Comparison of ENCODE assay signal across 11 cellular contexts in genomic region chr17:44581868-44582267, GRCh38. TPM values are rescaled to one million over a fixed set of nuclear protein-coding genes. Genes with fewer than 3 reads are reported as not detected.
A peak's percentile ranks its signal among the peaks of the same experiment; 100 is the strongest.
DNase-seq lines count a peak whose midpoint lies in the region; ATAC-seq, FAIRE-seq and TF ChIP-seq lines count a peak whose summit lies in the region.
"Had no signal": no experiment of that assay in that cellular context is flagged by ENCODE, and none has a peak within 500 bp of the region (broad histone marks: within the 10 kb centered on the region; RNA-seq: fewer than 3 reads in every experiment).

No MANE protein-coding gene starts in this region.

- no peaks in the 10 kb centered on the region for H3K36me3 ChIP-seq in SK-N-SH (replicated peaks in 1 of 2; ENCODE audit: control insufficient read depth in 1 of 2, insufficient read depth in 2 of 2, low read length in 1 of 2)
- H3K36me3 ChIP-seq in HepG2 (replicated peaks in 1 of 2; ENCODE audit: control insufficient read depth in 1 of 2, insufficient read depth in 2 of 2, low read length in 2 of 2), result no peaks in the 10 kb centered on the region
- no peaks in the 10 kb centered on the region for H3K36me3 ChIP-seq in hepatocyte (replicated peaks; ENCODE audit: insufficient read depth, low read depth)
- H3K36me3 ChIP-seq: upper lobe of left lung had no signal

- H3K27me3 ChIP-seq in SK-N-SH (ENCODE audit: insufficient read depth) (no peaks in the 10 kb centered on the region), HepG2 (ENCODE audit: control insufficient read depth in 1 of 2, insufficient read depth in 2 of 2, low read length in 2 of 2) (peaks cover 0 to 18% of the 10 kb centered on the region in 2 experiments; a peak in 2 of 5 replicates), hepatocyte (no peaks in the 10 kb centered on the region)

- peak; percentile 56 for ATAC-seq in HepG2

- 68% methylated on average over 11 of the region's 11 CpGs for WGBS in SK-N-SH (ENCODE audit: low lambda C conversion rate)
- WGBS in HepG2 (ENCODE audit: low lambda C conversion rate), result 53% methylated on average over 11 of the region's 11 CpGs
- 94% methylated on average over 11 of the region's 11 CpGs for WGBS in hepatocyte (ENCODE audit: low lambda C conversion rate, missing lambda C conversion rate)

- in situ Hi-C loops in HepG2 (cut with HindIII; ENCODE audit: extremely low pct_ligation_motif_present, low pct_unique_long_range_greater_than_20kb) (no loop called here), KBM-7 (cut with MboI; ENCODE audit: low pct_unique_long_range_greater_than_20kb, low sequenced_read_pairs) (no loop called here)

- no TSS peak for BruUV-seq in HepG2 (replicated peaks; lab: Mats Ljungman, UMichigan)

- H3K9me3 ChIP-seq in SK-N-SH, result no peaks in the 10 kb centered on the region
- no peaks in the 10 kb centered on the region for H3K9me3 ChIP-seq in HepG2 (ENCODE audit: low read length)
- H3K9me3 ChIP-seq in hepatocyte (ENCODE audit: low read depth), result no peaks in the 10 kb centered on the region
- H3K9me3 ChIP-seq: upper lobe of left lung had no signal

- H3F3A ChIP-seq in SK-N-SH (replicated peaks; ENCODE audit: insufficient read depth), result peaks cover under 1% of the 10 kb centered on the region

- intact Hi-C loops in HepG2 (cut with micrococcal nuclease; ENCODE audit: unreplicated experiment), result no loop called here

- TF ChIP-seq RAD21 in SK-N-SH (IDR thresholded peaks at IDR 0.05; ENCODE audit: low read length), result peak; percentile 68
- TF ChIP-seq RAD21 in HepG2 (CRISPR knock-in tag; IDR thresholded peaks at IDR 0.05), result no peak

- H3K27ac ChIP-seq in SK-N-SH (ENCODE audit: low read depth in 2 of 2, low read length in 1 of 2) (no peak overlapping the region), HepG2 (ENCODE audit: extremely low read length, insufficient read depth, low read length) (no peak overlapping the region), hepatocyte (no peak overlapping the region)
- H3K27ac ChIP-seq: upper lobe of left lung had no signal

- CTCF ChIA-PET in SK-N-SH (lab: Yijun Ruan, JAX) (interaction anchor here (0.7 to 3.6 kb wide), 16 partner anchors 9 to 166 kb away, joined by 3 to 23 read pairs (median 4); no protein-coding TSS in a partner anchor), HepG2 (lab: Yijun Ruan, JAX; ENCODE audit: low intra/inter-chr PET ratio, low total read pairs) (interaction anchor here (1.0 kb wide), 1 partner anchor 55 kb away, joined by 3 read pairs; no protein-coding TSS in a partner anchor)

- no peak overlapping the region for H3K9ac ChIP-seq in SK-N-SH
- H3K9ac ChIP-seq in HepG2 (ENCODE audit: insufficient read depth, low read depth, low read length), result no peak overlapping the region

- H4K20me1 ChIP-seq in SK-N-SH (ENCODE audit: insufficient read depth) (no peaks in the 10 kb centered on the region), HepG2 (ENCODE audit: insufficient read depth, low read length) (no peaks in the 10 kb centered on the region), hepatocyte (ENCODE audit: insufficient read depth, poor library complexity, severe bottlenecking) (no peaks in the 10 kb centered on the region)

- no peak for TF ChIP-seq POLR2A in HepG2 (IDR thresholded peaks at IDR 0.05; ENCODE audit: insufficient read depth in 1 of 2, low read depth in 2 of 2, low read length in 2 of 2)

- H3K4me2 ChIP-seq in SK-N-SH, result no peak overlapping the region
- no peak overlapping the region for H3K4me2 ChIP-seq in HepG2 (ENCODE audit: low read depth, low read length)
- no peak overlapping the region for H3K4me2 ChIP-seq in hepatocyte

- no peaks in the 10 kb centered on the region for H3K9me2 ChIP-seq in SK-N-SH
- no peaks in the 10 kb centered on the region for H3K9me2 ChIP-seq in hepatocyte (replicated peaks; ENCODE audit: insufficient read depth)

- no peak overlapping the region for H2AFZ ChIP-seq in SK-N-SH (ENCODE audit: low read depth)
- H2AFZ ChIP-seq in HepG2 (ENCODE audit: low read length), result no peak overlapping the region
- no peak overlapping the region for H2AFZ ChIP-seq in hepatocyte

- no peaks in the 10 kb centered on the region for H3K79me2 ChIP-seq in SK-N-SH (ENCODE audit: insufficient read depth)
- no peaks in the 10 kb centered on the region for H3K79me2 ChIP-seq in HepG2 (ENCODE audit: insufficient read depth, low read length)
- H3K79me2 ChIP-seq in hepatocyte, result no peaks in the 10 kb centered on the region

- FAIRE-seq in HepG2 (lab: Jason Lieb, UNC), result no peak

- POLR2A ChIA-PET in SK-N-SH (lab: Yijun Ruan, JAX), result interaction anchor here (0.7 kb wide), 1 partner anchor 43 kb away, joined by 3 read pairs; no protein-coding TSS in a partner anchor
- POLR2A ChIA-PET in HepG2 (lab: Yijun Ruan, JAX), result no interaction called here

- peak; percentile 31 for DNase-seq in NCI-H2196 (lab: John Stamatoyannopoulos, UW; ENCODE audit: unreplicated experiment)
- no peak for DNase-seq in NCI-H2196 treated with DMSO at 0.1 percent for 48 hours (lab: John Stamatoyannopoulos, UW; ENCODE audit: unreplicated experiment)
- DNase-seq in HFF-Myc (ENCODE audit: extremely low read depth, low read depth), result no peak
- peak; percentile 68 for DNase-seq in SK-N-SH
- DNase-seq in HepG2 (ENCODE audit: low spot score), result no peak
- DNase-seq in KBM-7, result no peak
- DNase-seq in hepatocyte (ENCODE audit: low spot score), result no peak
- no peak for DNase-seq in mesenteric fat pad (ENCODE audit: low spot score)
- DNase-seq: effector CD8-positive, alpha-beta T cell; NCI-H446 treated with DMSO at 0.1 percent for 48 hours; upper lobe of left lung had no signal

- H3K4me1 ChIP-seq in SK-N-SH (ENCODE audit: control insufficient read depth in 1 of 2, insufficient read depth in 2 of 2, low read depth in 1 of 2, low read length in 1 of 2) (peaks cover 0 to 3% of the 10 kb centered on the region in 2 experiments; a peak in 1 of 4 replicates), HepG2 (ENCODE audit: insufficient read depth, low read length) (no peaks in the 10 kb centered on the region), hepatocyte (ENCODE audit: insufficient read depth) (peaks cover 2% of the 10 kb centered on the region)
- H3K4me1 ChIP-seq: upper lobe of left lung had no signal

- H3K4me3 ChIP-seq in HFF-Myc (replicated peaks; ENCODE audit: low read depth, low read length) (no peak overlapping the region), SK-N-SH (ENCODE audit: low read depth in 2 of 2, low read length in 1 of 2) (no peak overlapping the region), HepG2 (replicated peaks in 1 of 3; ENCODE audit: insufficient read depth in 1 of 3, low read depth in 2 of 3, low read length in 3 of 3) (no peak overlapping the region), hepatocyte (no peak overlapping the region)
- H3K4me3 ChIP-seq: upper lobe of left lung had no signal

- TF ChIP-seq EP300 in SK-N-SH (IDR thresholded peaks at IDR 0.05; ENCODE audit: borderline replicate concordance in 1 of 2, low read depth in 1 of 2, low read length in 1 of 2) (no peak), HepG2 (IDR thresholded peaks at IDR 0.05; ENCODE audit: low read depth in 2 of 2, low read length in 2 of 2) (no peak), HepG2 (CRISPR knock-in tag; IDR thresholded peaks at IDR 0.05; ENCODE audit: borderline replicate concordance) (no peak)

- TF ChIP-seq CTCF in HFF-Myc (IDR thresholded peaks at IDR 0.05; ENCODE audit: low read depth, low read length, missing control alignments) (peak; percentile 34), SK-N-SH (IDR thresholded peaks at IDR 0.05) (peak; percentile 54), HepG2 (CRISPR knock-in tag; IDR thresholded peaks at IDR 0.05) (peak; percentile 52), hepatocyte (IDR thresholded peaks at IDR 0.05; ENCODE audit: poor library complexity) (no peak)

TF ChIP-seq in SK-N-SH, 30 proteins besides CTCF, POLR2A, EP300 and RAD21 (continues in another document):
- no peak for TF ChIP-seq ELF1 (IDR thresholded peaks at IDR 0.05)
- no peak for TF ChIP-seq JUND (IDR thresholded peaks at IDR 0.05)
- no peak for TF ChIP-seq MEF2A (IDR thresholded peaks at IDR 0.05; ENCODE audit: borderline replicate concordance, low read depth)
- no peak for TF ChIP-seq TCF12 (IDR thresholded peaks at IDR 0.05)
- no peak for TF ChIP-seq NFIC (IDR thresholded peaks at IDR 0.05; ENCODE audit: borderline replicate concordance)

RNA-seq across cellular contexts. Expression of gene FZD2, which starts 24.6 kb away (rescaled TPM):
- 28.9 and 35.1 TPM in 2 replicates for polyA plus RNA-seq in SK-N-SH (2012; rRNA removed)
- 12.4 and 23.5 TPM in 2 replicates for polyA plus RNA-seq in SK-N-SH (2012; cell fraction: cytosol; rRNA removed)
- 17.0 and 19.2 TPM in 2 replicates for polyA plus RNA-seq in SK-N-SH (2012; cell fraction: nucleus; rRNA removed)
- 0.13 TPM in 1 of 2 replicates, not detected in the other for total RNA-seq in HepG2 (2016; rRNA removed; fragmentation: Illumina TruSeq; extraction: Trizol)
- total RNA-seq in HepG2 (2016; cell fraction: cytosol; rRNA removed; fragmentation: Illumina TruSeq; extraction: Trizol; ENCODE audit: low read depth), result not detected in 2 replicates
- 0.06 TPM in 1 of 2 replicates, not detected in the other for total RNA-seq in HepG2 (2016; cell fraction: insoluble cytoplasmic fraction; rRNA removed; fragmentation: Illumina TruSeq; extraction: Trizol)
- total RNA-seq in HepG2 (2016; cell fraction: membrane; rRNA removed; fragmentation: Illumina TruSeq; extraction: Trizol), result 0.06 TPM in 1 of 2 replicates, not detected in the other
- not detected in 2 replicates for total RNA-seq in HepG2 (2016; cell fraction: nucleus; rRNA removed; fragmentation: Illumina TruSeq; extraction: Trizol)
- 0.07 and 0.10 TPM in 2 replicates for polyA plus RNA-seq in HepG2 (2011; rRNA removed)
- polyA plus RNA-seq in HepG2 (2011; cell fraction: cytosol; rRNA removed), result 0.08 and 0.12 TPM in 2 replicates
- polyA plus RNA-seq in HepG2 (2011; cell fraction: nucleus; rRNA removed), result 0.06 TPM in 1 of 2 replicates, not detected in the other
- not detected in 2 replicates for polyA plus RNA-seq in HepG2 (2012)
- polyA plus RNA-seq in HepG2 (2016; cell fraction: cytosol; fragmentation: Illumina TruSeq; extraction: Trizol; ENCODE audit: low read depth), result not detected in 2 replicates
- polyA plus RNA-seq in HepG2 (2016; cell fraction: insoluble cytoplasmic fraction; fragmentation: Illumina TruSeq; extraction: Trizol; ENCODE audit: low read depth), result not detected in 2 replicates
- not detected in 2 replicates for polyA plus RNA-seq in HepG2 (2016; cell fraction: membrane; fragmentation: Illumina TruSeq; extraction: Trizol; ENCODE audit: low read depth)
- not detected in 2 replicates for polyA plus RNA-seq in HepG2 (2016; cell fraction: nucleus; fragmentation: Illumina TruSeq; extraction: Trizol; ENCODE audit: insufficient read depth, low read depth)
- polyA minus RNA-seq in HepG2 (2011; rRNA and poly(A)+ RNA removed; ENCODE audit: low replicate concordance), result 0.26 and 17.3 TPM in 2 replicates
- 0.35 TPM in 1 of 2 replicates, not detected in the other for polyA minus RNA-seq in HepG2 (2011; cell fraction: cytosol; rRNA and poly(A)+ RNA removed)
- not detected in 2 replicates for polyA minus RNA-seq in HepG2 (2011; cell fraction: nucleus; rRNA and poly(A)+ RNA removed)
- 19.9 and 22.9 TPM in 2 replicates for total RNA-seq in hepatocyte
- polyA plus RNA-seq in hepatocyte, result 31.3 and 35.5 TPM in 2 replicates
- 3.9 TPM for total RNA-seq in mesenteric fat pad

Comparison
In these comparisons a context has a peak if more than half of its experiments do, and no peak if none do; other contexts are left out.
1. DNase-seq: peak in NCI-H2196 (single experiment) and SK-N-SH (single experiment); none in NCI-H2196 treated with DMSO at 0.1 percent for 48 hours (single experiment), HFF-Myc (single experiment), HepG2 (single experiment), KBM-7 (single experiment), hepatocyte (single experiment) and mesenteric fat pad (single experiment).